14 cellular contexts compared by ENCODE assay signal in genomic region chr18:525066-525797, GRCh38. TPM values are rescaled to one million over a fixed set of nuclear protein-coding genes. Genes with fewer than 3 reads are reported as not detected.
DNase-seq lines count a peak whose midpoint lies in the region; ATAC-seq and TF ChIP-seq lines count a peak whose summit lies in the region.
"Had no signal": no experiment of that assay in that cellular context is flagged by ENCODE, and none has a peak within 500 bp of the region (broad histone marks: within the 10 kb centered on the region; RNA-seq: fewer than 3 reads in every experiment).

No MANE protein-coding gene starts in this region.

- H3K4me1 Mint-ChIP-seq in endothelial cell (ENCODE audit: unreplicated experiment) = peaks cover 11% of the 10 kb centered on the region
- peaks cover 42% of the 10 kb centered on the region for H3K4me1 Mint-ChIP-seq in nephron progenitor cell
- H3K4me1 Mint-ChIP-seq: activated naive CD8-positive, alpha-beta T cell treated with anti-CD3 and anti-CD28 coated beads for 36 hours had no signal

- H3K27me3 Mint-ChIP-seq in endothelial cell (ENCODE audit: unreplicated experiment) (no peaks in the 10 kb centered on the region), nephron progenitor cell (ENCODE audit: low read depth, poor library complexity) (peaks cover 6% of the 10 kb centered on the region)

- H3K4me3 Mint-ChIP-seq in endothelial cell (ENCODE audit: unreplicated experiment) = no peak overlapping the region
- no peak overlapping the region for H3K4me3 Mint-ChIP-seq in nephron progenitor cell
- H3K4me3 Mint-ChIP-seq: activated naive CD8-positive, alpha-beta T cell treated with anti-CD3 and anti-CD28 coated beads for 36 hours; CD4-positive, alpha-beta T cell had no signal

- DNase-seq in EH (ENCODE audit: low read depth) = peak; percentile 84
- DNase-seq in NCI-H226 = peak; percentile 60
- DNase-seq in endothelial cell (ENCODE audit: low spot score) = no peak
- no peak for DNase-seq in nephron progenitor cell
- DNase-seq in sciatic nerve (ENCODE audit: low spot score) = no peak
- DNase-seq in Peyer's patch = no peak
- no peak for DNase-seq in COLO829 (ENCODE audit: low spot score)
- DNase-seq: activated CD4-positive, alpha-beta T cell treated with anti-CD3 and anti-CD28 coated beads, Interleukin-2, amount 50 U/mL, for 4 hours; activated naive CD8-positive, alpha-beta T cell treated with anti-CD3 and anti-CD28 coated beads for 36 hours; CD4-positive, alpha-beta T cell; NCI-H2171 treated with DMSO at 0.1 percent for 48 hours had no signal

- H3K9me3 ChIP-seq in Peyer's patch = no peaks in the 10 kb centered on the region

- intact Hi-C loops in sciatic nerve (cut with DNase I) = no loop called here

- H3K36me3 Mint-ChIP-seq in endothelial cell (ENCODE audit: low read depth, unreplicated experiment) = no peaks in the 10 kb centered on the region
- H3K36me3 Mint-ChIP-seq in nephron progenitor cell (ENCODE audit: low read depth) = peaks cover 6% of the 10 kb centered on the region
- H3K36me3 Mint-ChIP-seq: activated naive CD8-positive, alpha-beta T cell treated with anti-CD3 and anti-CD28 coated beads for 36 hours had no signal

- peak overlapping the region; percentile 52 for H3K27ac Mint-ChIP-seq in endothelial cell (ENCODE audit: unreplicated experiment)
- H3K27ac Mint-ChIP-seq in nephron progenitor cell = peak overlapping the region; percentile 83
- H3K27ac Mint-ChIP-seq: activated naive CD8-positive, alpha-beta T cell treated with anti-CD3 and anti-CD28 coated beads for 36 hours; CD4-positive, alpha-beta T cell had no signal

- ATAC-seq in sciatic nerve (no peak), GM21717 (IDR thresholded peaks at IDR 0.05; ENCODE audit: unreplicated experiment) (no peak)

- H3K4me1 ChIP-seq in Peyer's patch = no peaks in the 10 kb centered on the region

- H3K9me3 Mint-ChIP-seq in endothelial cell (ENCODE audit: unreplicated experiment) = no peaks in the 10 kb centered on the region
- H3K9me3 Mint-ChIP-seq in nephron progenitor cell = peaks cover 7% of the 10 kb centered on the region
- H3K9me3 Mint-ChIP-seq: activated naive CD8-positive, alpha-beta T cell treated with anti-CD3 and anti-CD28 coated beads for 36 hours; CD4-positive, alpha-beta T cell had no signal

- no peaks in the 10 kb centered on the region for H3K36me3 ChIP-seq in Peyer's patch

- no peak overlapping the region for H3K4me3 ChIP-seq in Peyer's patch
- H3K4me3 ChIP-seq: lung had no signal

- no peak overlapping the region for H3K27ac ChIP-seq in Peyer's patch

- no peak for TF ChIP-seq CTCF in endothelial cell (IDR thresholded peaks at IDR 0.05; ENCODE audit: unreplicated experiment)
- no peak for TF ChIP-seq CTCF in nephron progenitor cell (IDR thresholded peaks at IDR 0.05)
- TF ChIP-seq CTCF in Peyer's patch (IDR thresholded peaks at IDR 0.05) = no peak

- TF ChIP-seq POLR2A in Peyer's patch (IDR thresholded peaks at IDR 0.05) = no peak

- H3K27me3 ChIP-seq in Peyer's patch = no peaks in the 10 kb centered on the region

RNA-seq across cellular contexts. Expression of gene COLEC12, which starts 24.7 kb away (rescaled TPM):
- total RNA-seq in endothelial cell (ENCODE audit: unreplicated experiment) = 157 TPM
- total RNA-seq in sciatic nerve = 19.3 TPM
- total RNA-seq in Peyer's patch = 1 to 10 TPM in 3 of 4 donors, under 1 TPM in 1; 0.88 to 7.6 (median 3.8) TPM
- total RNA-seq: activated naive CD8-positive, alpha-beta T cell treated with anti-CD3 and anti-CD28 coated beads for 36 hours; CD4-positive, alpha-beta T cell had no signal

RNA-seq across cellular contexts. Expression of gene CETN1, which starts 54.9 kb away (rescaled TPM):
- not detected for total RNA-seq in endothelial cell (ENCODE audit: unreplicated experiment)
- not detected for total RNA-seq in sciatic nerve
- total RNA-seq in Peyer's patch = not detected
- total RNA-seq: activated naive CD8-positive, alpha-beta T cell treated with anti-CD3 and anti-CD28 coated beads for 36 hours; CD4-positive, alpha-beta T cell; lung; urinary bladder had no signal

Comparison
In these comparisons a context has a peak if more than half of its experiments do, and no peak if none do; other contexts are left out.
1. DNase-seq: peak in EH (single experiment) and NCI-H226 (single experiment); none in endothelial cell (single experiment), nephron progenitor cell (single experiment), sciatic nerve (single experiment), Peyer's patch (0 of 3) and COLO829 (single experiment).